8 cellular contexts compared by ENCODE assay signal in genomic region chr15:64092864-64093626, GRCh38. TPM values are rescaled to one million over a fixed set of nuclear protein-coding genes. Genes with fewer than 3 reads are reported as not detected.
DNase-seq lines count a peak whose midpoint lies in the region; ATAC-seq and TF ChIP-seq lines count a peak whose summit lies in the region.

No MANE protein-coding gene starts in this region.

- no peak for TF ChIP-seq CTCF in Calu3 (IDR thresholded peaks at IDR 0.05; ENCODE audit: unreplicated experiment)

- in situ Hi-C loops in GM23248 (cut with MboI), result no loop called here

- H3K9me2 ChIP-seq in GM23248 (ENCODE audit: insufficient read depth), result no peaks in the 10 kb centered on the region

- H3K27me3 ChIP-seq in GM23248 (replicated peaks; ENCODE audit: insufficient read depth) (no peaks in the 10 kb centered on the region), thymus (ENCODE audit: control insufficient read depth, insufficient read depth) (no peaks in the 10 kb centered on the region)

- no peaks in the 10 kb centered on the region for H4K20me1 ChIP-seq in GM23248 (ENCODE audit: insufficient read depth)

- peak overlapping the region; percentile 94 for H3K4me3 ChIP-seq in GM23248
- peak overlapping the region; percentile 61 for H3K4me3 ChIP-seq in thymus (ENCODE audit: low read length)

- DNase-seq in Calu3 (peak; percentile 53), GM23248 (peak; percentile 74), NCI-H1092 (lab: John Stamatoyannopoulos, UW) (peak; percentile 17), epithelial cell of prostate (ENCODE audit: low read depth, low spot score) (no peak), mucosa of gallbladder (ENCODE audit: low spot score) (peak; percentile 35)
- DNase-seq in activated CD4-positive, alpha-beta T cell treated with anti-CD3 and anti-CD28 coated beads, Interleukin-2, amount 10 ng/mL, durations not matched to agents 24 days and 14 days, result peak; percentile 82

- H3K4me1 Mint-ChIP-seq in Calu3 (ENCODE audit: low read depth, unreplicated experiment), result peaks cover 26% of the 10 kb centered on the region
- peaks cover 55% of the 10 kb centered on the region for H3K4me1 Mint-ChIP-seq in activated CD4-positive, alpha-beta T cell treated with anti-CD3 and anti-CD28 coated beads, Interleukin-2, amount 10 ng/mL, durations not matched to agents 24 days and 14 days

- H3K27ac ChIP-seq in GM23248 (peak overlapping the region; percentile 78), epithelial cell of prostate (peak overlapping the region; percentile 74), thymus (ENCODE audit: low read depth) (peak overlapping the region; percentile 76)

- peaks cover 22% of the 10 kb centered on the region for H3F3A ChIP-seq in GM23248 (ENCODE audit: insufficient read depth)

- H3K9ac ChIP-seq in GM23248, result peak overlapping the region; percentile 89

- peak overlapping the region; percentile 96 for H2AFZ ChIP-seq in GM23248

- 2 to 5% methylated on average over 21 to 22 of the region's 22 CpGs for WGBS in GM23248 (ENCODE audit: low coverage in 1 of 2, low lambda C conversion rate in 2 of 2, missing lambda C conversion rate in 2 of 2), 2 experiments
- 10% methylated on average over 22 of the region's 22 CpGs for WGBS in thymus

- intact Hi-C loops in Calu3 (cut with micrococcal nuclease; ENCODE audit: unreplicated experiment), result loop anchor here (10.0 kb wide), 1 partner anchor 62 kb away; the partner anchor contains the start of gene SNX22
- intact Hi-C loops in activated CD4-positive, alpha-beta T cell treated with anti-CD3 and anti-CD28 coated beads, Interleukin-2, amount 10 ng/mL, durations not matched to agents 24 days and 14 days (cut with micrococcal nuclease), result loop anchor here (5.0 to 10.0 kb wide), 4 partner anchors 292 to 1202 kb away; partner anchors contain the start of genes PCLAF, RNU5A-1, TRIP4 and USP3

- H3K79me2 ChIP-seq in GM23248 (ENCODE audit: insufficient read depth), result peaks cover 82% of the 10 kb centered on the region

- CTCF ChIA-PET in Calu3 (lab: Charles Lee), result interaction anchor here (0.6 to 1.7 kb wide), 13 partner anchors 12 to 626 kb away, joined by 3 to 10 read pairs (median 4); partner anchors contain the start of genes CSNK1G1 and PPIB

- H3K36me3 Mint-ChIP-seq in Calu3 (ENCODE audit: insufficient read depth, unreplicated experiment), result peaks cover 48% of the 10 kb centered on the region
- H3K36me3 Mint-ChIP-seq in activated CD4-positive, alpha-beta T cell treated with anti-CD3 and anti-CD28 coated beads, Interleukin-2, amount 10 ng/mL, durations not matched to agents 24 days and 14 days (ENCODE audit: low read depth), result peaks cover 23% of the 10 kb centered on the region

- no peaks in the 10 kb centered on the region for H3K9me3 ChIP-seq in GM23248 (ENCODE audit: low read depth)
- no peaks in the 10 kb centered on the region for H3K9me3 ChIP-seq in thymus (ENCODE audit: control insufficient read depth)

- no peak for ATAC-seq in HG03097 (IDR thresholded peaks at IDR 0.05; ENCODE audit: low FRiP score, unreplicated experiment)

- H3K27ac Mint-ChIP-seq in Calu3 (ENCODE audit: unreplicated experiment), result peak overlapping the region; percentile 87
- H3K27ac Mint-ChIP-seq in activated CD4-positive, alpha-beta T cell treated with anti-CD3 and anti-CD28 coated beads, Interleukin-2, amount 10 ng/mL, durations not matched to agents 24 days and 14 days, result peak overlapping the region; percentile 94

- no peaks in the 10 kb centered on the region for H3K27me3 Mint-ChIP-seq in Calu3 (ENCODE audit: unreplicated experiment)
- H3K27me3 Mint-ChIP-seq in activated CD4-positive, alpha-beta T cell treated with anti-CD3 and anti-CD28 coated beads, Interleukin-2, amount 10 ng/mL, durations not matched to agents 24 days and 14 days, result no peaks in the 10 kb centered on the region

- H3K36me3 ChIP-seq in GM23248 (ENCODE audit: low read depth) (peaks cover 11% of the 10 kb centered on the region; the same call in 1 of the 2 replicates), thymus (ENCODE audit: control insufficient read depth, insufficient read depth) (peaks cover 3% of the 10 kb centered on the region)

- H3K4me3 Mint-ChIP-seq in Calu3 (ENCODE audit: low read depth, unreplicated experiment), result peak overlapping the region; percentile 88
- H3K4me3 Mint-ChIP-seq in activated CD4-positive, alpha-beta T cell treated with anti-CD3 and anti-CD28 coated beads, Interleukin-2, amount 10 ng/mL, durations not matched to agents 24 days and 14 days, result peak overlapping the region; percentile 98

- TSS peak; percentile 72 for BruUV-seq in Calu3 (replicated peaks; lab: Mats Ljungman, UMichigan)

- peak overlapping the region; percentile 96 for H3K4me2 ChIP-seq in GM23248 (ENCODE audit: unreplicated experiment)

- no peaks in the 10 kb centered on the region for H3K9me3 Mint-ChIP-seq in Calu3 (ENCODE audit: low read depth, unreplicated experiment)
- H3K9me3 Mint-ChIP-seq in activated CD4-positive, alpha-beta T cell treated with anti-CD3 and anti-CD28 coated beads, Interleukin-2, amount 10 ng/mL, durations not matched to agents 24 days and 14 days, result no peaks in the 10 kb centered on the region

- H3K4me1 ChIP-seq in GM23248 (ENCODE audit: insufficient read depth) (peaks cover 20% of the 10 kb centered on the region), thymus (ENCODE audit: control insufficient read depth, insufficient read depth, low read length) (peaks cover 19% of the 10 kb centered on the region)

RNA-seq across cellular contexts. Expression of gene CIAO2A, which starts 0.6 kb away (rescaled TPM):
- total RNA-seq in Calu3 (2022), result 73.2 and 86.0 TPM in 2 replicates
- 40.5 and 53.9 TPM in 2 replicates for total RNA-seq in GM23248 (2014; rRNA removed; shearing (Covaris generic))
- polyA plus RNA-seq in GM23248 (2016; fragmentation: Nextera tagmentation; extraction: Ambion mirVana), result 93.2 and 93.8 TPM in 2 replicates
- 72.3 and 73.0 TPM in 2 replicates for total RNA-seq in activated CD4-positive, alpha-beta T cell treated with anti-CD3 and anti-CD28 coated beads, Interleukin-2, amount 10 ng/mL, durations not matched to agents 24 days and 14 days
- 47.1 TPM for total RNA-seq in mucosa of gallbladder
- polyA plus RNA-seq in thymus, result 115 TPM

RNA-seq across cellular contexts. Expression of gene SNX1, which starts 2.7 kb away (rescaled TPM):
- total RNA-seq in Calu3 (2022) (108 and 119 TPM in 2 replicates), mucosa of gallbladder (123 TPM)
- total RNA-seq in GM23248 (2014; rRNA removed; shearing (Covaris generic)), result 34.9 and 40.5 TPM in 2 replicates
- polyA plus RNA-seq in GM23248 (2016; fragmentation: Nextera tagmentation; extraction: Ambion mirVana) (102 and 103 TPM in 2 replicates), thymus (85.6 TPM)
- 117 and 129 TPM in 2 replicates for total RNA-seq in activated CD4-positive, alpha-beta T cell treated with anti-CD3 and anti-CD28 coated beads, Interleukin-2, amount 10 ng/mL, durations not matched to agents 24 days and 14 days

RNA-seq across cellular contexts. Expression of gene DAPK2, which starts 46.8 kb away (rescaled TPM):
- total RNA-seq in Calu3 (2022), result 1.1 and 1.5 TPM in 2 replicates
- total RNA-seq in GM23248 (2014; rRNA removed; shearing (Covaris generic)), result 2.1 and 7.5 TPM in 2 replicates
- 5.2 and 5.8 TPM in 2 replicates for polyA plus RNA-seq in GM23248 (2016; fragmentation: Nextera tagmentation; extraction: Ambion mirVana)
- total RNA-seq in activated CD4-positive, alpha-beta T cell treated with anti-CD3 and anti-CD28 coated beads, Interleukin-2, amount 10 ng/mL, durations not matched to agents 24 days and 14 days, result 3.7 and 4.3 TPM in 2 replicates
- 5.6 TPM for total RNA-seq in mucosa of gallbladder
- polyA plus RNA-seq in thymus, result 3.3 TPM

RNA-seq across cellular contexts. Expression of gene SNX22, which starts 58.5 kb away (rescaled TPM):
- total RNA-seq in Calu3 (2022), result 1.3 and 1.6 TPM in 2 replicates
- total RNA-seq in GM23248 (2014; rRNA removed; shearing (Covaris generic)), result not detected in 2 replicates
- 0.66 and 0.94 TPM in 2 replicates for polyA plus RNA-seq in GM23248 (2016; fragmentation: Nextera tagmentation; extraction: Ambion mirVana)
- total RNA-seq in activated CD4-positive, alpha-beta T cell treated with anti-CD3 and anti-CD28 coated beads, Interleukin-2, amount 10 ng/mL, durations not matched to agents 24 days and 14 days, result 0.96 and 1.1 TPM in 2 replicates
- 1.0 TPM for total RNA-seq in mucosa of gallbladder
- polyA plus RNA-seq in thymus, result 23.9 TPM
